Comparison of ENCODE assay signal across 26 cellular contexts in genomic region chr14:77878783-77879182, GRCh38.
"Had no signal": no experiment of that assay in that cellular context is flagged by ENCODE, and none has a peak within 500 bp of the region (broad histone marks: within the 10 kb centered on the region; RNA-seq: fewer than 3 reads in every experiment).

No MANE protein-coding gene starts in this region.

- H3K27me3 ChIP-seq: hepatocyte, ovary, right atrium auricular region, right lobe of liver, testis, thyroid gland, transverse colon, upper lobe of left lung, vagina had no signal

- ATAC-seq: right lobe of liver; stimulated activated memory B cell treated with anti-CD40 and anti-IgM and Interleukin-4, amounts not matched to agents 10 μg/mL and 1 μg/mL and 100 μg/mL, for 72 hours; stimulated activated naive CD8-positive, alpha-beta T cell treated with anti-CD3 and anti-CD28 coated beads, Interleukin-15, amount 100 ng/mL, for 72 hours had no signal

- H3K27ac ChIP-seq: hepatocyte, left ventricle myocardium inferior, ovary, right atrium auricular region, right lobe of liver, testis, transverse colon, upper lobe of left lung, vagina had no signal

- H3K27me3 Mint-ChIP-seq: naive B cell; progenitor cell of endocrine pancreas; stimulated activated memory B cell treated with anti-CD40 and anti-IgM and Interleukin-4, amounts not matched to agents 10 μg/mL and 1 μg/mL and 100 μg/mL, for 72 hours; stimulated activated naive CD8-positive, alpha-beta T cell treated with anti-CD3 and anti-CD28 coated beads, Interleukin-15, amount 100 ng/mL, for 72 hours had no signal

- H3K4me3 ChIP-seq: hepatocyte, left ventricle myocardium inferior, lung, ovary, right atrium auricular region, right lobe of liver, smooth muscle cell, testis, thyroid gland, transverse colon, upper lobe of left lung, vagina had no signal

- H3K27ac Mint-ChIP-seq: mesothelial cell of epicardium; naive B cell; natural killer cell; nephron progenitor cell; progenitor cell of endocrine pancreas; stimulated activated memory B cell treated with anti-CD40 and anti-IgM and Interleukin-4, amounts not matched to agents 10 μg/mL and 1 μg/mL and 100 μg/mL, for 72 hours; stimulated activated naive CD8-positive, alpha-beta T cell treated with anti-CD3 and anti-CD28 coated beads, Interleukin-15, amount 100 ng/mL, for 72 hours had no signal

- H3K36me3 ChIP-seq: left ventricle myocardium inferior, ovary, right atrium auricular region, right lobe of liver, thyroid gland, transverse colon, upper lobe of left lung, vagina had no signal

- H3K36me3 Mint-ChIP-seq: mesothelial cell of epicardium, natural killer cell had no signal

- H3K4me1 Mint-ChIP-seq: stimulated activated memory B cell treated with anti-CD40 and anti-IgM and Interleukin-4, amounts not matched to agents 10 μg/mL and 1 μg/mL and 100 μg/mL, for 72 hours; stimulated activated naive CD8-positive, alpha-beta T cell treated with anti-CD3 and anti-CD28 coated beads, Interleukin-15, amount 100 ng/mL, for 72 hours had no signal

- H3K9me3 ChIP-seq: left ventricle myocardium inferior, ovary, right atrium auricular region, right lobe of liver, testis, thyroid gland, transverse colon, upper lobe of left lung, vagina had no signal

- H3K4me1 ChIP-seq: right lobe of liver, testis, transverse colon, upper lobe of left lung had no signal

- H3K4me3 Mint-ChIP-seq: mesothelial cell of epicardium; natural killer cell; nephron progenitor cell; stimulated activated memory B cell treated with anti-CD40 and anti-IgM and Interleukin-4, amounts not matched to agents 10 μg/mL and 1 μg/mL and 100 μg/mL, for 72 hours; stimulated activated naive CD8-positive, alpha-beta T cell treated with anti-CD3 and anti-CD28 coated beads, Interleukin-15, amount 100 ng/mL, for 72 hours had no signal

- DNase-seq: islet precursor cell; left ventricle myocardium inferior; mesendoderm; naive B cell; natural killer cell; nephron progenitor cell; ovary; right lobe of liver; stimulated activated CD4-positive, alpha-beta T cell treated with anti-CD3 and anti-CD28 coated beads, Interleukin-1b, Interleukin-23, amount 100 ng/mL, for 48 hours; stimulated activated CD4-positive, alpha-beta T cell treated with anti-CD3 and anti-CD28 coated beads, Interleukin-2, amount 100 ng/mL, for 48 hours; stimulated activated CD4-positive, alpha-beta T cell treated with anti-CD3 and anti-CD28 coated beads, Interleukin-4, amount 100 ng/mL, for 4 hours; stimulated activated CD8-positive, alpha-beta memory T cell treated with anti-CD3 and anti-CD28 coated beads, Interleukin-4, amount 100 ng/mL, for 48 hours; stimulated activated naive CD4-positive, alpha-beta T cell treated with Interleukin-2 at 50 U/mL for 16 hours; stimulated activated naive CD8-positive, alpha-beta T cell treated with anti-CD3 and anti-CD28 coated beads, Interleukin-15, amount 100 ng/mL, for 72 hours; testis; thyroid gland; transverse colon; upper lobe of left lung had no signal
